33 cellular contexts compared by ENCODE assay signal in genomic region chr10:87550741-87551140, GRCh38. TPM values are rescaled to one million over a fixed set of nuclear protein-coding genes. Genes with fewer than 3 reads are reported as not detected.
DNase-seq lines count a peak whose midpoint lies in the region; ATAC-seq, FAIRE-seq and TF ChIP-seq lines count a peak whose summit lies in the region.
"Had no signal": no experiment of that assay in that cellular context is flagged by ENCODE, and none has a peak within 500 bp of the region (broad histone marks: within the 10 kb centered on the region; RNA-seq: fewer than 3 reads in every experiment).

No MANE protein-coding gene starts in this region.

- H3K4me2 ChIP-seq in astrocyte (ENCODE audit: low read length), result no peak overlapping the region
- H3K4me2 ChIP-seq in trophoblast cell (ENCODE audit: low read length), result no peak overlapping the region

- no peak overlapping the region for H2BK5ac ChIP-seq in trophoblast cell (ENCODE audit: low read depth, low read length, poor library complexity)

- no peak overlapping the region for H3K23ac ChIP-seq in trophoblast cell (ENCODE audit: low read length)

- H3K27ac ChIP-seq in astrocyte (ENCODE audit: low read depth, low read length) (no peak overlapping the region), iPS-20b (ENCODE audit: low read length) (no peak overlapping the region), trophoblast cell (ENCODE audit: low read depth, low read length) (peak overlapping the region; percentile 43), uterus (no peak overlapping the region)
- H3K27ac ChIP-seq: C4-2B, gastroesophageal sphincter, psoas muscle, sigmoid colon, SJCRH30, testis had no signal

- H4K91ac ChIP-seq in trophoblast cell (ENCODE audit: low read depth, low read length), result no peak overlapping the region

- H3K4ac ChIP-seq in trophoblast cell (ENCODE audit: low read depth, low read length), result no peak overlapping the region

- H3K4me1 ChIP-seq in astrocyte (ENCODE audit: insufficient read depth, low read length), result peaks cover 20% of the 10 kb centered on the region
- H3K4me1 ChIP-seq in iPS-20b (ENCODE audit: insufficient read depth, low read length), result peaks cover 30% of the 10 kb centered on the region
- peaks cover 0 to 2% of the 10 kb centered on the region in 2 experiments for H3K4me1 ChIP-seq in trophoblast cell (ENCODE audit: control insufficient read depth in 1 of 2, insufficient read depth in 2 of 2, low read length in 2 of 2)
- no peaks in the 10 kb centered on the region for H3K4me1 ChIP-seq in uterus
- H3K4me1 ChIP-seq: Caco-2, psoas muscle, sigmoid colon, SJCRH30, testis had no signal

- H3K9me3 ChIP-seq in astrocyte (ENCODE audit: insufficient read depth, low read depth, low read length), result no peaks in the 10 kb centered on the region
- H3K9me3 ChIP-seq in iPS-20b (ENCODE audit: insufficient read depth, low read depth, low read length), result no peaks in the 10 kb centered on the region
- H3K9me3 ChIP-seq in trophoblast cell (ENCODE audit: insufficient read depth, low read depth, low read length), result no peaks in the 10 kb centered on the region
- H3K9me3 ChIP-seq in uterus, result no peaks in the 10 kb centered on the region
- H3K9me3 ChIP-seq: Caco-2, gastroesophageal sphincter, psoas muscle, sigmoid colon, SJCRH30, testis had no signal

- DNase-seq in HFFc6, result peak; percentile 57
- peak; percentile 80 for DNase-seq in astrocyte (ENCODE audit: low read depth)
- peak; percentile 79 to 83 for DNase-seq in trophoblast cell
- no peak for DNase-seq in NCI-H69 (lab: John Stamatoyannopoulos, UW)
- DNase-seq in uterus, result no peak
- no peak for DNase-seq in occipital lobe (lab: John Stamatoyannopoulos, UW)
- DNase-seq: activated CD4-positive, alpha-beta memory T cell treated with anti-CD3 and anti-CD28 coated beads for 36 hours; activated CD8-positive, alpha-beta memory T cell treated with anti-CD3 and anti-CD28 coated beads, Interleukin-2, amount 50 U/mL, for 4 hours; activated naive CD4-positive, alpha-beta T cell treated with anti-CD3 and anti-CD28 coated beads, Interleukin-2, amount 50 U/mL, for 16 hours; anterior cingulate cortex; Caco-2; DND-41; hippocampal formation; left ventricle myocardium superior; MM.1S; NCI-H1417 treated with DMSO at 0.1 percent for 48 hours; NCI-H2081; NCI-H345; NCI-H774; psoas muscle; sigmoid colon; SJCRH30; stimulated activated CD4-positive, alpha-beta T cell treated with anti-CD3 and anti-CD28 coated beads, Interleukin-15, amount 100 ng/mL, for 24 hours; stimulated activated naive CD4-positive, alpha-beta T cell treated with Interleukin-2 at 50 U/mL for 16 hours; T-helper 1 cell; testis had no signal

- TF ChIP-seq CTCF in HFFc6 (IDR thresholded peaks at IDR 0.05) (no peak), astrocyte (IDR thresholded peaks at IDR 0.05; ENCODE audit: insufficient read depth, low read depth, low read length) (no peak), uterus (IDR thresholded peaks at IDR 0.05) (no peak)

- WGBS in trophoblast cell (ENCODE audit: extremely low coverage, insufficient coverage, insufficient read length), result no CpG with 5 or more reads among the region's 2 CpGs

- no peak for ATAC-seq in HG03196 (IDR thresholded peaks at IDR 0.05; ENCODE audit: unreplicated experiment)
- ATAC-seq: gastroesophageal sphincter, left ventricle myocardium superior, psoas muscle had no signal

- H3K18ac ChIP-seq in trophoblast cell (ENCODE audit: low read length), result no peak overlapping the region

- no peak for TF ChIP-seq POLR2A in uterus (IDR thresholded peaks at IDR 0.05)

- no peak overlapping the region for H3K14ac ChIP-seq in trophoblast cell (ENCODE audit: low read length)

- H2BK120ac ChIP-seq in trophoblast cell (ENCODE audit: insufficient read depth, low read length, poor library complexity), result no peak overlapping the region

- H2AFZ ChIP-seq in astrocyte (ENCODE audit: low read depth, low read length) (no peak overlapping the region), trophoblast cell (ENCODE audit: insufficient read depth, low read length, poor library complexity) (no peak overlapping the region)

- intact Hi-C loops in uterus (cut with DNase I; ENCODE audit: low total_unique reads), result no loop called here

- H3K9ac ChIP-seq in astrocyte (ENCODE audit: low read length) (no peak overlapping the region), iPS-20b (ENCODE audit: low read depth, low read length) (peak overlapping the region; percentile 34; the same call in 1 of the 2 replicates), trophoblast cell (ENCODE audit: low read length) (no peak overlapping the region)

- no peak overlapping the region for H2AK5ac ChIP-seq in trophoblast cell (ENCODE audit: low read length)

- H4K12ac ChIP-seq in trophoblast cell (ENCODE audit: low read depth, low read length), result no peak overlapping the region

- H3K27me3 Mint-ChIP-seq in HFFc6 (ENCODE audit: insufficient read depth) (no peaks in the 10 kb centered on the region), astrocyte (ENCODE audit: low read depth, unreplicated experiment) (no peaks in the 10 kb centered on the region)
- H3K27me3 Mint-ChIP-seq: activated CD4-positive, alpha-beta memory T cell treated with anti-CD3 and anti-CD28 coated beads for 36 hours had no signal

- H3K36me3 Mint-ChIP-seq in HFFc6 (ENCODE audit: low read depth) (peaks cover 34% of the 10 kb centered on the region), astrocyte (ENCODE audit: low read depth, unreplicated experiment) (peaks cover 9% of the 10 kb centered on the region)

- H4K20me1 ChIP-seq in astrocyte (ENCODE audit: insufficient read depth, low read length), result peaks cover 6% of the 10 kb centered on the region

- H3K27me3 ChIP-seq in astrocyte (ENCODE audit: insufficient read depth, low read length), result no peaks in the 10 kb centered on the region
- H3K27me3 ChIP-seq in iPS-20b (ENCODE audit: insufficient read depth, low read length), result no peaks in the 10 kb centered on the region
- H3K27me3 ChIP-seq in trophoblast cell (ENCODE audit: insufficient read depth, low read length), result no peaks in the 10 kb centered on the region
- H3K27me3 ChIP-seq in uterus, result no peaks in the 10 kb centered on the region
- H3K27me3 ChIP-seq: gastroesophageal sphincter, sigmoid colon, SJCRH30, testis had no signal

- peaks cover 84% of the 10 kb centered on the region for H3K4me1 Mint-ChIP-seq in HFFc6 (ENCODE audit: low read depth)
- peaks cover 17% of the 10 kb centered on the region for H3K4me1 Mint-ChIP-seq in astrocyte (ENCODE audit: low read depth, unreplicated experiment)

- H3K79me1 ChIP-seq in trophoblast cell (ENCODE audit: low read length), result no peaks in the 10 kb centered on the region

- FAIRE-seq in astrocyte (lab: Jason Lieb, UNC), result no peak
- FAIRE-seq: GM18507, islet of Langerhans had no signal

- peak overlapping the region; percentile 70 for H3K27ac Mint-ChIP-seq in HFFc6
- H3K27ac Mint-ChIP-seq in astrocyte (ENCODE audit: unreplicated experiment), result peak overlapping the region; percentile 48
- H3K27ac Mint-ChIP-seq: activated CD4-positive, alpha-beta memory T cell treated with anti-CD3 and anti-CD28 coated beads for 36 hours; activated T-helper 1 cell treated with anti-CD3 and anti-CD28 coated beads, Interleukin-12 subunit alpha, Interleukin-12 subunit beta, Interleukin-2, Interleukin-4 antibody, amounts not matched to agents 30 ng/mL and 10 ng/mL and 1 ng/mL, durations not matched to agents 14 hours and 24 hours and 36 hours had no signal

- H3K4me3 ChIP-seq in astrocyte (ENCODE audit: insufficient read depth, low read depth, low read length) (no peak overlapping the region), iPS-20b (ENCODE audit: low read length) (no peak overlapping the region), trophoblast cell (ENCODE audit: low read depth, low read length) (no peak overlapping the region), uterus (no peak overlapping the region)
- H3K4me3 ChIP-seq: gastroesophageal sphincter, psoas muscle, sigmoid colon, SJCRH30, testis had no signal

- no peak overlapping the region for H4K8ac ChIP-seq in trophoblast cell (ENCODE audit: low read depth, low read length)

- H3K4me3 Mint-ChIP-seq in HFFc6 (peak overlapping the region; percentile 38; the same call in 1 of the 2 replicates), astrocyte (ENCODE audit: unreplicated experiment) (no peak overlapping the region)
- H3K4me3 Mint-ChIP-seq: activated CD4-positive, alpha-beta memory T cell treated with anti-CD3 and anti-CD28 coated beads for 36 hours; activated T-helper 1 cell treated with anti-CD3 and anti-CD28 coated beads, Interleukin-12 subunit alpha, Interleukin-12 subunit beta, Interleukin-2, Interleukin-4 antibody, amounts not matched to agents 30 ng/mL and 10 ng/mL and 1 ng/mL, durations not matched to agents 14 hours and 24 hours and 36 hours had no signal

- peaks cover 5% of the 10 kb centered on the region for H3K36me3 ChIP-seq in astrocyte (ENCODE audit: insufficient read depth, low read length)
- peaks cover 20% of the 10 kb centered on the region for H3K36me3 ChIP-seq in iPS-20b (ENCODE audit: insufficient read depth, low read depth, low read length)
- no peaks in the 10 kb centered on the region for H3K36me3 ChIP-seq in trophoblast cell (ENCODE audit: control insufficient read depth in 1 of 2, insufficient read depth in 2 of 2, low read length in 2 of 2)
- no peaks in the 10 kb centered on the region for H3K36me3 ChIP-seq in uterus
- H3K36me3 ChIP-seq: SJCRH30 had no signal

- H3K9me3 Mint-ChIP-seq in HFFc6, result no peaks in the 10 kb centered on the region
- H3K9me3 Mint-ChIP-seq in astrocyte (ENCODE audit: unreplicated experiment), result peaks cover 1% of the 10 kb centered on the region
- H3K9me3 Mint-ChIP-seq: activated CD4-positive, alpha-beta memory T cell treated with anti-CD3 and anti-CD28 coated beads for 36 hours; activated T-helper 1 cell treated with anti-CD3 and anti-CD28 coated beads, Interleukin-12 subunit alpha, Interleukin-12 subunit beta, Interleukin-2, Interleukin-4 antibody, amounts not matched to agents 30 ng/mL and 10 ng/mL and 1 ng/mL, durations not matched to agents 14 hours and 24 hours and 36 hours had no signal

- no peak overlapping the region for H2BK12ac ChIP-seq in trophoblast cell (ENCODE audit: low read length)

- H3K79me2 ChIP-seq in astrocyte (ENCODE audit: insufficient read depth, low read length) (no peaks in the 10 kb centered on the region), trophoblast cell (ENCODE audit: control insufficient read depth, insufficient read depth, low read length, poor library complexity) (no peaks in the 10 kb centered on the region)

RNA-seq across cellular contexts. Expression of gene MINPP1, which starts 46.0 kb away (rescaled TPM):
- total RNA-seq in HFFc6 (2021; fragmentation: NEBNext Ultra II Directional; extraction: Animal tissue kit (Norgen Biotek cat#: 25700)), result 10 to 100 TPM; 32.5 to 41.4 (median 37.0) TPM
- total RNA-seq in astrocyte (24.7 and 26.9 TPM in 2 replicates), uterus (10 to 100 TPM in 3 of 4 donors, 1 to 10 TPM in 1; 3.1 to 34.4 (median 19.3) TPM), occipital lobe (25.1 TPM)
- 13.6 and 13.9 TPM in 2 replicates for polyA plus RNA-seq in trophoblast cell (2013)

Comparison
In these comparisons a context has a peak if more than half of its experiments do, and no peak if none do; other contexts are left out.
1. DNase-seq: peak in HFFc6 (single experiment), astrocyte (single experiment) and trophoblast cell (2 of 2); none in NCI-H69 (single experiment), uterus (0 of 2) and occipital lobe (single experiment).